Comparison of ENCODE assay signal across 19 cellular contexts in the genomic region with DNA sequence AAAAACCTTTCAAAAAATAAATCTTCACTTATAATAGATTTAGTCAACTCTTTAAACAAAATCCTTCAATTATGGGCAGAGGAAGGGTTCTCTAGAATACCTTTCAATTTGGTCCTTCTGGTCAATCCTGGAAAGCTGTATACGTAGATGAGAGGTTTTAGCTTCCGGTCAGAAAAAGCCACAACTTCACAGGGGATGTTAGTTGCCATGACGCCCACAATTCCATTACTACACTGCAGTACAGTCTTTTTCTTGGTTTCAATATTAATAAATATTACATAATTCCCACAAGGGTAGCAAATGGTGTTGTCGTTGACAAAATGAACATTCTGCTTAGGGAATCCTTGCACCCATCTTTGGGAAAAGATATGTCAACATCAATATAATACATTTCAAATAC. TPM values are rescaled to one million over a fixed set of nuclear protein-coding genes. Genes with fewer than 3 reads are reported as not detected.
A peak's percentile ranks its signal among the peaks of the same experiment; 100 is the strongest.
DNase-seq lines count a peak whose midpoint lies in the region; ATAC-seq lines count a peak whose summit lies in the region.
"Had no signal": no experiment of that assay in that cellular context is flagged by ENCODE, and none has a peak within 500 bp of the region (broad histone marks: within the 10 kb centered on the region; RNA-seq: fewer than 3 reads in every experiment).

No MANE protein-coding gene starts in this region.

- CTCF ChIA-PET in activated naive CD4-positive, alpha-beta T cell treated with anti-CD3 and anti-CD28 coated beads for 36 hours (lab: Charles Lee) = interaction anchor here (1.1 to 1.3 kb wide), 2 partner anchors 43 to 342 kb away, joined by 3 to 4 read pairs; no protein-coding TSS in a partner anchor

- peaks cover 14% of the 10 kb centered on the region for H3K4me1 Mint-ChIP-seq in activated naive CD4-positive, alpha-beta T cell treated with anti-CD3 and anti-CD28 coated beads, Interleukin-2, amount 50 U/mL, for 24 hours
- H3K4me1 Mint-ChIP-seq in activated naive CD4-positive, alpha-beta T cell treated with anti-CD3 and anti-CD28 coated beads for 36 hours (ENCODE audit: low read depth) = peaks cover 6% of the 10 kb centered on the region
- H3K4me1 Mint-ChIP-seq in central memory CD8-positive, alpha-beta T cell = peaks cover 18% of the 10 kb centered on the region
- H3K4me1 Mint-ChIP-seq in stimulated activated effector memory CD8-positive, alpha-beta T cell treated with anti-CD3 and anti-CD28 coated beads, Interleukin-12 subunit alpha, Interleukin-12 subunit beta, amount 100 ng/mL, for 72 hours = peaks cover 9% of the 10 kb centered on the region

- DNase-seq in activated naive CD4-positive, alpha-beta T cell treated with anti-CD3 and anti-CD28 coated beads for 36 hours = no peak
- peak; percentile 14 for DNase-seq in M059J (ENCODE audit: low read depth)
- no peak for DNase-seq in central memory CD8-positive, alpha-beta T cell (ENCODE audit: low spot score in 2 of 2)
- DNase-seq in stimulated activated effector memory CD8-positive, alpha-beta T cell treated with anti-CD3 and anti-CD28 coated beads, Interleukin-12 subunit alpha, Interleukin-12 subunit beta, amount 100 ng/mL, for 72 hours (ENCODE audit: low spot score in 2 of 2) = no peak
- no peak for DNase-seq in kidney tubule cell (ENCODE audit: low spot score)
- DNase-seq: BE2C; CD8-positive, alpha-beta memory T cell; GOT3; IMR-90; Karpas-422; MG63; NCI-H1105; NCI-H2081; NK-92 treated with Interleukin-12 subunit alpha and Interleukin-12 subunit beta, amount 100 ng/mL, for 24 hours had no signal

- H3K27me3 Mint-ChIP-seq in activated naive CD4-positive, alpha-beta T cell treated with anti-CD3 and anti-CD28 coated beads, Interleukin-2, amount 50 U/mL, for 24 hours = peaks cover 3% of the 10 kb centered on the region
- peaks cover 4% of the 10 kb centered on the region for H3K27me3 Mint-ChIP-seq in activated naive CD4-positive, alpha-beta T cell treated with anti-CD3 and anti-CD28 coated beads for 36 hours (ENCODE audit: low read depth)
- H3K27me3 Mint-ChIP-seq in central memory CD8-positive, alpha-beta T cell = peaks cover 43% of the 10 kb centered on the region

- no peak for ATAC-seq in central memory CD8-positive, alpha-beta T cell (replicated peaks; ENCODE audit: extremely low read depth, poor library complexity, severe bottlenecking)
- no peak for ATAC-seq in stimulated activated effector memory CD8-positive, alpha-beta T cell treated with anti-CD3 and anti-CD28 coated beads, Interleukin-12 subunit alpha, Interleukin-12 subunit beta, amount 100 ng/mL, for 72 hours
- ATAC-seq in GM21367 (IDR thresholded peaks at IDR 0.05; ENCODE audit: unreplicated experiment) (no peak), HG03159 (IDR thresholded peaks at IDR 0.05; ENCODE audit: unreplicated experiment) (no peak)
- ATAC-seq: Right ventricle myocardium inferior had no signal

- peak overlapping the region; percentile 90 for H3K4me3 Mint-ChIP-seq in activated naive CD4-positive, alpha-beta T cell treated with anti-CD3 and anti-CD28 coated beads, Interleukin-2, amount 50 U/mL, for 24 hours
- H3K4me3 Mint-ChIP-seq in activated naive CD4-positive, alpha-beta T cell treated with anti-CD3 and anti-CD28 coated beads for 36 hours = no peak overlapping the region
- H3K4me3 Mint-ChIP-seq in central memory CD8-positive, alpha-beta T cell = peak overlapping the region; percentile 77
- H3K4me3 Mint-ChIP-seq in stimulated activated effector memory CD8-positive, alpha-beta T cell treated with anti-CD3 and anti-CD28 coated beads, Interleukin-12 subunit alpha, Interleukin-12 subunit beta, amount 100 ng/mL, for 72 hours = peak overlapping the region; percentile 80

- no peaks in the 10 kb centered on the region for H3K36me3 Mint-ChIP-seq in activated naive CD4-positive, alpha-beta T cell treated with anti-CD3 and anti-CD28 coated beads, Interleukin-2, amount 50 U/mL, for 24 hours
- no peaks in the 10 kb centered on the region for H3K36me3 Mint-ChIP-seq in activated naive CD4-positive, alpha-beta T cell treated with anti-CD3 and anti-CD28 coated beads for 36 hours (ENCODE audit: low read depth)
- peaks cover 11% of the 10 kb centered on the region for H3K36me3 Mint-ChIP-seq in central memory CD8-positive, alpha-beta T cell (ENCODE audit: insufficient read depth)
- H3K36me3 Mint-ChIP-seq in stimulated activated effector memory CD8-positive, alpha-beta T cell treated with anti-CD3 and anti-CD28 coated beads, Interleukin-12 subunit alpha, Interleukin-12 subunit beta, amount 100 ng/mL, for 72 hours = peaks cover 16% of the 10 kb centered on the region

- no peaks in the 10 kb centered on the region for H3K9me3 Mint-ChIP-seq in activated naive CD4-positive, alpha-beta T cell treated with anti-CD3 and anti-CD28 coated beads, Interleukin-2, amount 50 U/mL, for 24 hours
- peaks cover 13% of the 10 kb centered on the region for H3K9me3 Mint-ChIP-seq in activated naive CD4-positive, alpha-beta T cell treated with anti-CD3 and anti-CD28 coated beads for 36 hours
- H3K9me3 Mint-ChIP-seq in central memory CD8-positive, alpha-beta T cell = no peaks in the 10 kb centered on the region
- H3K9me3 Mint-ChIP-seq in stimulated activated effector memory CD8-positive, alpha-beta T cell treated with anti-CD3 and anti-CD28 coated beads, Interleukin-12 subunit alpha, Interleukin-12 subunit beta, amount 100 ng/mL, for 72 hours = no peaks in the 10 kb centered on the region

- no peak overlapping the region for H3K27ac Mint-ChIP-seq in activated naive CD4-positive, alpha-beta T cell treated with anti-CD3 and anti-CD28 coated beads, Interleukin-2, amount 50 U/mL, for 24 hours
- no peak overlapping the region for H3K27ac Mint-ChIP-seq in activated naive CD4-positive, alpha-beta T cell treated with anti-CD3 and anti-CD28 coated beads for 36 hours
- no peak overlapping the region for H3K27ac Mint-ChIP-seq in central memory CD8-positive, alpha-beta T cell (ENCODE audit: low read depth)
- no peak overlapping the region for H3K27ac Mint-ChIP-seq in stimulated activated effector memory CD8-positive, alpha-beta T cell treated with anti-CD3 and anti-CD28 coated beads, Interleukin-12 subunit alpha, Interleukin-12 subunit beta, amount 100 ng/mL, for 72 hours

- intact Hi-C loops in activated naive CD4-positive, alpha-beta T cell treated with anti-CD3 and anti-CD28 coated beads for 36 hours (cut with micrococcal nuclease) = no loop called here

RNA-seq across cellular contexts. Expression of a gene that starts 1.7 kb away (rescaled TPM):
- not detected for total RNA-seq in activated naive CD4-positive, alpha-beta T cell treated with anti-CD3 and anti-CD28 coated beads for 36 hours
- 0.89 and 2.1 TPM in 2 replicates for total RNA-seq in M059J (2014; rRNA removed; shearing (Covaris generic))
- total RNA-seq: OCI-LY7 had no signal

RNA-seq across cellular contexts. Expression of a gene that starts 24.2 kb away (rescaled TPM):
- total RNA-seq in activated naive CD4-positive, alpha-beta T cell treated with anti-CD3 and anti-CD28 coated beads for 36 hours = 100 to 1,000 TPM; 197 to 201 TPM
- total RNA-seq in M059J (2014; rRNA removed; shearing (Covaris generic)) = 179 and 214 TPM in 2 replicates

RNA-seq across cellular contexts. Expression of a gene that starts 38.5 kb away (rescaled TPM):
- total RNA-seq in activated naive CD4-positive, alpha-beta T cell treated with anti-CD3 and anti-CD28 coated beads for 36 hours = 1 to 10 TPM; 3.0 to 3.6 TPM
- total RNA-seq in M059J (2014; rRNA removed; shearing (Covaris generic)) = 0.17 and 0.20 TPM in 2 replicates
